In the genomic region with DNA sequence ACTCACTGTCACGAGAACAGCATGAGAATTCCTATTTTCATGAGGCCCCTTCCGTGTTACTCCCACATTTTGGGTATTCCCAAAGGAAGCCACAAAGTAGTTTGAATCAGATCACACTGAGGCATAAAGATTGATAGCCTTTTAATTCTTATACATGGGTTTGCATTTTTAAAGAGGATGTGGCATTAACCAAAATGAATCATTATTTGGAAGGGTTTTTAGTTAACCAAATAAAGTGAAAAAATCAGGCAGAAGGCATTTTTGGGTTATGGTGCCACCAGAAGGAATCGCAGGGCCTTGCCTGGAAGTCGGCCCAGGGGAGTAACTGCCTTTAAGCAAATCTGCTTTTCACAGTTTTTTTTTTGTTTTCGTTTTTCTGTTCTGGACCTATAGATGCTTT, we compare ENCODE assay signal across 9 cellular contexts. TPM values are rescaled to one million over a fixed set of nuclear protein-coding genes. Genes with fewer than 3 reads are reported as not detected.
A peak's percentile ranks its signal among the peaks of the same experiment; 100 is the strongest.
DNase-seq lines count a peak whose midpoint lies in the region; TF ChIP-seq lines count a peak whose summit lies in the region.
"Had no signal": no experiment of that assay in that cellular context is flagged by ENCODE, and none has a peak within 500 bp of the region (broad histone marks: within the 10 kb centered on the region; RNA-seq: fewer than 3 reads in every experiment).

No MANE protein-coding gene starts in this region.

- H3K9me3 ChIP-seq in Caco-2 (peaks cover under 1% of the 10 kb centered on the region; the same call in 1 of the 2 replicates), MG63 (0 out of 2 replicates have a peak, but pooled peaks cover 3% of the 10 kb centered on the region), osteoblast (ENCODE audit: low read depth, low read length) (no peaks in the 10 kb centered on the region), colonic mucosa (no peaks in the 10 kb centered on the region)

- H2AFZ ChIP-seq in osteoblast (ENCODE audit: low read length): no peak overlapping the region

- intact Hi-C loops in Caco-2 (cut with micrococcal nuclease; ENCODE audit: unreplicated experiment): loop anchor here (5.0 kb wide), 1 partner anchor 94 kb away; no protein-coding TSS in a partner anchor
- intact Hi-C loops in colonic mucosa (cut with DNase I): no loop called here

- DNase-seq in Caco-2 (no peak), MG63 (peak; percentile 71), chondrocyte (ENCODE audit: low spot score) (no peak), osteoblast (ENCODE audit: insufficient read length, low spot score, missing footprints) (peak; percentile 45), cerebellar nuclear complex (lab: John Stamatoyannopoulos, UW) (no peak), colonic mucosa (no peak), middle frontal gyrus (ENCODE audit: extremely low spot score, low spot score) (no peak), COR-L47 (lab: John Stamatoyannopoulos, UW) (no peak)
- DNase-seq: cortex of kidney had no signal

- peaks cover 13% of the 10 kb centered on the region for H3K9me3 Mint-ChIP-seq in Caco-2 (ENCODE audit: unreplicated experiment)
- H3K9me3 Mint-ChIP-seq in chondrocyte (ENCODE audit: low read depth): no peaks in the 10 kb centered on the region

- H3K27me3 ChIP-seq in Caco-2 (replicated peaks; ENCODE audit: control insufficient read depth, insufficient read depth, low read length) (no peaks in the 10 kb centered on the region), MG63 (no peaks in the 10 kb centered on the region), osteoblast (ENCODE audit: insufficient read depth, low read length) (no peaks in the 10 kb centered on the region), colonic mucosa (no peaks in the 10 kb centered on the region)

- CTCF ChIA-PET in Caco-2 (lab: Charles Lee): no interaction called here

- H3K27ac ChIP-seq in osteoblast (ENCODE audit: low read depth, low read length) (peak overlapping the region; percentile 95), colonic mucosa (no peak overlapping the region)

- H3K4me3 ChIP-seq in Caco-2 (ENCODE audit: low read depth, low read length) (no peak overlapping the region), MG63 (no peak overlapping the region), osteoblast (ENCODE audit: insufficient read depth, low read length) (peak overlapping the region; percentile 24), colonic mucosa (no peak overlapping the region)

- POLR2A ChIA-PET in Caco-2 (lab: Charles Lee): no interaction called here

- TF ChIP-seq CTCF in Caco-2 (IDR thresholded peaks at IDR 0.05; ENCODE audit: insufficient read depth in 1 of 2, low read depth in 1 of 2, low read length in 1 of 2, severe bottlenecking in 1 of 2, unreplicated experiment in 1 of 2) (no peak), chondrocyte (IDR thresholded peaks at IDR 0.05) (peak; percentile 60), osteoblast (IDR thresholded peaks at IDR 0.05; ENCODE audit: extremely low read depth, low read depth, low read length) (peak; percentile 44), colonic mucosa (IDR thresholded peaks at IDR 0.05) (no peak)

- peaks cover 55% of the 10 kb centered on the region for H3K79me2 ChIP-seq in osteoblast (ENCODE audit: insufficient read depth, low read length)

- peaks cover 2% of the 10 kb centered on the region for H3K36me3 ChIP-seq in Caco-2 (ENCODE audit: control insufficient read depth, insufficient read depth, low read length)
- H3K36me3 ChIP-seq in MG63: peaks cover 16% of the 10 kb centered on the region
- H3K36me3 ChIP-seq in osteoblast (ENCODE audit: insufficient read depth, low read length): peaks cover 8% of the 10 kb centered on the region
- H3K36me3 ChIP-seq in colonic mucosa: no peaks in the 10 kb centered on the region

- peaks cover 43% of the 10 kb centered on the region for H3K4me1 ChIP-seq in Caco-2
- H3K4me1 ChIP-seq in osteoblast (ENCODE audit: insufficient read depth, low read length): peaks cover 39% of the 10 kb centered on the region
- no peaks in the 10 kb centered on the region for H3K4me1 ChIP-seq in colonic mucosa

- no peak overlapping the region for H3K4me3 Mint-ChIP-seq in Caco-2 (ENCODE audit: unreplicated experiment)
- peak overlapping the region; percentile 33 for H3K4me3 Mint-ChIP-seq in chondrocyte (ENCODE audit: unreplicated experiment)

- H4K20me1 ChIP-seq in osteoblast (ENCODE audit: insufficient read depth, low read length): peaks cover 10% of the 10 kb centered on the region

- H3K4me2 ChIP-seq in osteoblast (ENCODE audit: insufficient read depth, low read length): peak overlapping the region; percentile 72

- H3K27me3 Mint-ChIP-seq in Caco-2 (ENCODE audit: insufficient read depth, unreplicated experiment) (no peaks in the 10 kb centered on the region), chondrocyte (ENCODE audit: low read depth) (no peaks in the 10 kb centered on the region)

- H3K4me1 Mint-ChIP-seq in Caco-2 (ENCODE audit: low read depth, unreplicated experiment): peaks cover 50% of the 10 kb centered on the region
- peaks cover 40% of the 10 kb centered on the region for H3K4me1 Mint-ChIP-seq in chondrocyte (ENCODE audit: low read depth)

- H3K27ac Mint-ChIP-seq in Caco-2 (ENCODE audit: unreplicated experiment) (peak overlapping the region; percentile 85), chondrocyte (ENCODE audit: unreplicated experiment) (peak overlapping the region; percentile 94)

- no peak overlapping the region for H3K9ac ChIP-seq in colonic mucosa (ENCODE audit: low read depth in 2 of 2, low read length in 2 of 2)

- H3K36me3 Mint-ChIP-seq in Caco-2 (ENCODE audit: insufficient read depth, unreplicated experiment) (peaks cover 46% of the 10 kb centered on the region), chondrocyte (ENCODE audit: low read depth) (peaks cover 5% of the 10 kb centered on the region)

- no TSS peak for BruUV-seq in Caco-2 (replicated peaks; lab: Mats Ljungman, UMichigan)

RNA-seq across cellular contexts. Expression of a gene that starts 55.4 kb away (rescaled TPM):
- total RNA-seq in Caco-2 (2022): 147 and 155 TPM in 2 replicates
- total RNA-seq in MG63 (2014; rRNA removed; shearing (Covaris generic); ENCODE audit: low replicate concordance): 49.3 and 49.6 TPM in 2 replicates
- 72.9 to 91.8 TPM (median 89.3 TPM) in 3 replicates for total RNA-seq in chondrocyte
- 114 and 122 TPM in 2 replicates for total RNA-seq in osteoblast
- total RNA-seq in colonic mucosa: 100 to 1,000 TPM; 132 to 159 TPM

Comparison
In these comparisons a context has a peak if more than half of its experiments do, and no peak if none do; other contexts are left out.
1. DNase-seq: peak in MG63 (single experiment) and osteoblast (single experiment); none in Caco-2 (0 of 2), chondrocyte (single experiment), cerebellar nuclear complex (0 of 2), colonic mucosa (single experiment), middle frontal gyrus (single experiment) and COR-L47 (single experiment).
2. CTCF ChIP-seq: peak in chondrocyte (single experiment) and osteoblast (single experiment); none in Caco-2 (0 of 2) and colonic mucosa (single experiment).